In the genomic region with DNA sequence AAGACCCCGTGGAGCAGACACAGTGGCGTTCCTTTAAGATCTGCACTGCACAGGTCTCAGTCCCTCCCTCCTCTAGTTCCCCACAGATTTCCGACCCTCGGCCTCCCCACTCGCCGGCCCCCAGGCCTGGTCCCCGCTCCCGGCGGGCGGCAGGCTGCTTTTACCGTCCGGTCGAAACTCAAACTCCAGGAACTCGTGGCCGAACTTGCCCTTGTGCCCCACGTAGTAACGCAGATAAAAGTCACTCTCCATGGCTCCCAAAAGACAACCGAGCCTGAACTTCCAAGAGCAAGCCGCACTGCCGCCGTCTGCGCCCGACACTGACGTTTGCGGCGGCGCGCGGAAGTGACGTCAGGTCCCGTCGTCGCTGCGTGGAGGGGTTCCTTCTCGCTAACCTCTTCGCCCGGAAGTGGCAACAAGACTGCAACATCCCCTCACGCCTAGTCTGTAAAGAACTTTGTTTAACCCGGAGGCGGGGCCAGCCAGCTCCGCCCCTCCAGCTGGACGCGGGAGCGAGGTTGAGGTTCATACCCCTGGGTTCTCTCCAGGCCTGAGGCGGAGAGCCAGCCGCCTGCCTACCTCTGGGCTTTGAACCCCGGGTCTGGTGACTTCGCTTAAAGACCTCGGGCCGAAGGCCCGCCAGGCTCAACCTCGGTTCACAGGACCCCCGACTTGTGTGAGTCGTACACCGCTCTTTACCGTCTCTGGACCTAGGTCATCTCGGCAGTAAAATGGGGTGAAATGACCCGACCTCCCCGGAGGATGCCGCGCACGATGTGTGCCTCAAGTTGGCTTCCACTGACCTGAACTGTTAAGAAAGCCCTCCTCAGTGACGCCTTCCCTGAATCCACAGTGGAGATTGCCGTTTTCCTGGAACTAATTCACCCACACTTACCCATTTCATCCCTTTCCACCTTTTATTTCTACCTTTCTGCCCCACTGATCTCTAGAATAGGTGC, we compare ENCODE assay signal across 8 cellular contexts. TPM values are rescaled to one million over a fixed set of nuclear protein-coding genes. Genes with fewer than 3 reads are reported as not detected.
A peak's percentile ranks its signal among the peaks of the same experiment; 100 is the strongest.
DNase-seq lines count a peak whose midpoint lies in the region; ATAC-seq and TF ChIP-seq lines count a peak whose summit lies in the region.

A gene (minus strand): TSS at position 322 of the 959 bp plus-strand sequence. CDS start 70 bp downstream, at position 252.

- H3K4me1 Mint-ChIP-seq in activated B cell treated with CpG ODN at 0.5 μM for 24 hours (peaks cover 32% of the 10 kb centered on the region), immature natural killer cell (peaks cover 31 to 34% of the 10 kb centered on the region in 2 donors)

- peak within 1 kb of the TSS; percentile 71 to 100 (median 97) for H3K4me3 ChIP-seq in spleen

- POLR2A ChIA-PET in activated B cell treated with CpG ODN at 0.5 μM for 24 hours (lab: Charles Lee) = interaction anchor here (0.6 to 1.9 kb wide), 6 partner anchors 8 to 514 kb away, joined by 3 to 16 read pairs (median 6); a partner anchor contains a TSS

- TF ChIP-seq POLR2A in GM18951 (IDR thresholded peaks at IDR 0.05; ENCODE audit: extremely low read depth, insufficient read depth, insufficient read length) (peak; percentile 74), spleen (IDR thresholded peaks at IDR 0.05) (peak; percentile 42 to 72 (median 46))

- TF ChIP-seq CTCF in activated B cell treated with CpG ODN at 0.5 μM for 24 hours (IDR thresholded peaks at IDR 0.05) (no peak), spleen (IDR thresholded peaks at IDR 0.05 in 8 of 11, conservative IDR thresholded peaks at IDR 0.05 in 3 of 11) (peak in 1 of 11 experiments; percentile 35)

- CTCF ChIA-PET in activated B cell treated with CpG ODN at 0.5 μM for 24 hours (lab: Charles Lee) = no interaction called here

- H3K27ac Mint-ChIP-seq in activated B cell treated with CpG ODN at 0.5 μM for 24 hours (peak within 1 kb of the TSS; percentile 91), immature natural killer cell (peak within 1 kb of the TSS; percentile 96 to 99 (median 98))

- H3K36me3 Mint-ChIP-seq in activated B cell treated with CpG ODN at 0.5 μM for 24 hours (ENCODE audit: low read depth) = peaks cover 36% of the 10 kb centered on the region
- peaks cover 5 to 14% (median 10%) of the 10 kb centered on the region in 3 donors for H3K36me3 Mint-ChIP-seq in immature natural killer cell

- H3K27me3 Mint-ChIP-seq in activated B cell treated with CpG ODN at 0.5 μM for 24 hours = no peaks in the 10 kb centered on the region
- H3K27me3 Mint-ChIP-seq in immature natural killer cell (ENCODE audit: low read depth in 3 of 3) = peaks cover 5 to 8% (median 6%) of the 10 kb centered on the region in 3 donors

- no peaks in the 10 kb centered on the region for H3K9me3 ChIP-seq in spleen

- peak within 1 kb of the TSS; percentile 55 for H3K27ac ChIP-seq in caudate nucleus (ENCODE audit: low read depth, low read length)
- peak within 1 kb of the TSS; percentile 39 to 91 (median 85) for H3K27ac ChIP-seq in spleen

- no peaks in the 10 kb centered on the region for H3K27me3 ChIP-seq in spleen (replicated peaks in 1 of 7)

- DNase-seq in AG08395 (ENCODE audit: low spot score) (peak; percentile 98), NCI-H345 (lab: John Stamatoyannopoulos, UW) (peak; percentile 97), activated B cell treated with CpG ODN at 0.5 μM for 24 hours (peak; percentile 93), caudate nucleus (lab: John Stamatoyannopoulos, UW) (peak; percentile 63 to 96 (median 89)), immature natural killer cell (peak; percentile 95 to 96 (median 95)), spleen (peak; percentile 99)

- H3K36me3 ChIP-seq in spleen = peaks cover 3 to 29% (median 26%) of the 10 kb centered on the region in 6 donors

- H3K4me1 ChIP-seq in spleen = peaks cover 19 to 34% (median 32%) of the 10 kb centered on the region in 6 donors

- 4 to 17% (median 7%) methylated on average over 39 to 64 of the region's 64 CpGs for WGBS in spleen, 5 donors

- in situ Hi-C loops in GM18951 (cut with MboI; ENCODE audit: low sequenced_read_pairs, unreplicated experiment) = no loop called here

- H3K4me3 Mint-ChIP-seq in activated B cell treated with CpG ODN at 0.5 μM for 24 hours (peak within 1 kb of the TSS; percentile 97), immature natural killer cell (peak within 1 kb of the TSS; percentile 97 to 98 (median 98))

- intact Hi-C loops in activated B cell treated with CpG ODN at 0.5 μM for 24 hours (cut with micrococcal nuclease) (loop anchor here (1.0 to 2.0 kb wide), 5 partner anchors 18 to 814 kb away; a partner anchor contains a TSS), spleen (cut with DNase I; ENCODE audit: low total_unique reads) (no loop called here)

- H3K9me3 Mint-ChIP-seq in activated B cell treated with CpG ODN at 0.5 μM for 24 hours = no peaks in the 10 kb centered on the region
- H3K9me3 Mint-ChIP-seq in immature natural killer cell = no peaks in the 10 kb centered on the region

- ATAC-seq in HG03196 (IDR thresholded peaks at IDR 0.05; ENCODE audit: unreplicated experiment) (peak; percentile 92), activated B cell treated with CpG ODN at 0.5 μM for 24 hours (ENCODE audit: low read depth) (peak; percentile 100)

RNA-seq across cellular contexts. Expression of the gene that starts here (rescaled TPM):
- 56.6 and 65.0 TPM in 2 replicates for total RNA-seq in activated B cell treated with CpG ODN at 0.5 μM for 24 hours
- polyA plus RNA-seq in immature natural killer cell = 100 to 1,000 TPM in 2 of 3 donors, 10 to 100 TPM in 1; 63.4 to 109 (median 109) TPM
- total RNA-seq in spleen = 10 to 100 TPM; 26.5 to 39.7 (median 34.1) TPM
- polyA plus RNA-seq in spleen = 100 to 1,000 TPM in 2 of 3 donors, 10 to 100 TPM in 1; 83.9 to 105 (median 104) TPM

Comparison
In these comparisons a context has a peak if more than half of its experiments do, and no peak if none do; other contexts are left out.
1. Peak in every context shown above with its lines: DNase-seq, ATAC-seq, H3K4me3 ChIP-seq and H3K27ac ChIP-seq.